In the genomic region with DNA sequence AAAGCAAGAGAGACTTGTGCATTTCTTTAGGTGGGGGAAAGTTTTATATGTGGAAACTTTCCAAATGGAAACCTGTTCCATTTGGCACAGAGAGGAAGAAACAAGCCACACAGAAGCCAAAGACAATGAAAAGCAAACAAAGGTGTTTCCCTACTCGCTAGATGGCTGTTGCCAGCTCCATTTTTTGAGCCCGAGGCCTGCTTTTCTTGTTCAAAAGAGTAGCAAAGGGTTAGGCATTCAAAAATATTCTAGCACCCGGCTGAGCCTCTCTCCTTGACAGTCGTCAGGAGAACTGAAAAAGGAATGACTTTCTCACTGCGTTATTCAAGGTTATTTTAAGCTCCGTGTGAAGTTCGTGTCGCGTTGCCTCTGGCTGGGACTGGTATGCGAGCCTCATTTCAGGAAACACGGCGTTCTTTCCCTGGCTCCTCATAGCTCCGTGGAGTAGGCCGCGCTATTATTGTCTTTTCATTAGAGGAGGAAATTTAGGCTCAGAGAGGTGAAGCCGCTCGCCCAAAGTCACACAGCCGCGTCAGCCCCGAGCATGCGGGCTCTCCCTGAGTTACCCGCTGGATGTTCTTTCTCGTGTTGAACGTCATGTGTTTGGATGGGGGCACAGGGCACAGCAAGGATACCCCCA, we compare ENCODE assay signal across 12 cellular contexts. TPM values are rescaled to one million over a fixed set of nuclear protein-coding genes. Genes with fewer than 3 reads are reported as not detected.
A peak's percentile ranks its signal among the peaks of the same experiment; 100 is the strongest.
DNase-seq lines count a peak whose midpoint lies in the region; ATAC-seq, FAIRE-seq and TF ChIP-seq lines count a peak whose summit lies in the region.
"Had no signal": no experiment of that assay in that cellular context is flagged by ENCODE, and none has a peak within 500 bp of the region (broad histone marks: within the 10 kb centered on the region; RNA-seq: fewer than 3 reads in every experiment).

No MANE protein-coding gene starts in this region.

- H3K36me3 ChIP-seq in body of pancreas (replicated peaks in 1 of 2; ENCODE audit: insufficient read depth in 1 of 2, low read depth in 2 of 2) (no peaks in the 10 kb centered on the region), left ventricle myocardium inferior (peaks cover 24% of the 10 kb centered on the region), pancreas (no peaks in the 10 kb centered on the region)

- TF ChIP-seq POLR2A in body of pancreas (IDR thresholded peaks at IDR 0.05), result peak in 2 of 3 donors; percentile 19 to 20

- intact Hi-C loops in body of pancreas (cut with DNase I) (no loop called here), left ventricle myocardium inferior (cut with micrococcal nuclease) (no loop called here), pancreas (cut with DNase I) (no loop called here)

- no peak overlapping the region for H3K4me3 ChIP-seq in body of pancreas
- H3K4me3 ChIP-seq in left ventricle myocardium inferior, result peak overlapping the region; percentile 36
- H3K4me3 ChIP-seq in pancreas, result no peak overlapping the region
- H3K4me3 ChIP-seq: smooth muscle cell had no signal

- no peak for FAIRE-seq in pancreas (lab: Jason Lieb, UNC)

- H3K27ac ChIP-seq in body of pancreas, result peak overlapping the region; percentile 66 to 78 (median 72)
- peak overlapping the region; percentile 93 for H3K27ac ChIP-seq in left ventricle myocardium inferior (replicated peaks)
- H3K27ac ChIP-seq in pancreas, result peak overlapping the region; percentile 33 to 79 (median 70)

- TF ChIP-seq CTCF in body of pancreas (IDR thresholded peaks at IDR 0.05) (no peak), left ventricle myocardium inferior (IDR thresholded peaks at IDR 0.05; ENCODE audit: borderline replicate concordance) (no peak), pancreas (IDR thresholded peaks at IDR 0.05) (no peak)

- DNase-seq in Ammon's horn (ENCODE audit: low spot score), result peak; percentile 38
- peak; percentile 38 to 53 (median 45) for DNase-seq in body of pancreas
- DNase-seq in left ventricle myocardium inferior, result peak; percentile 44
- DNase-seq in pancreas, result peak in 2 of 6 donors; percentile 31 to 35
- no peak for DNase-seq in NCI-H1417 treated with DMSO at 0.1 percent for 48 hours (lab: John Stamatoyannopoulos, UW)
- no peak for DNase-seq in NCI-H2107 treated with DMSO at 0.1 percent for 48 hours (lab: John Stamatoyannopoulos, UW; ENCODE audit: unreplicated experiment)
- DNase-seq in CD1c-positive myeloid dendritic cell (ENCODE audit: extremely low spot score), result no peak
- no peak for DNase-seq in HuH-7 (ENCODE audit: low spot score)
- DNase-seq: DND-41, NCI-H1436 treated with DMSO at 0.1 percent for 48 hours, T-helper 17 cell had no signal

- H3K4me1 ChIP-seq in body of pancreas (peaks cover 18% of the 10 kb centered on the region), left ventricle myocardium inferior (peaks cover 38% of the 10 kb centered on the region), pancreas (peaks cover 7 to 12% (median 8%) of the 10 kb centered on the region in 3 donors)

- H3K9me3 ChIP-seq in body of pancreas (no peaks in the 10 kb centered on the region), left ventricle myocardium inferior (replicated peaks) (no peaks in the 10 kb centered on the region), pancreas (no peaks in the 10 kb centered on the region)

- H3K27me3 ChIP-seq in body of pancreas (no peaks in the 10 kb centered on the region), left ventricle myocardium inferior (ENCODE audit: low read depth) (no peaks in the 10 kb centered on the region), pancreas (no peaks in the 10 kb centered on the region)

- WGBS in body of pancreas, 2 donors, result 47 to 50% methylated on average over 24 of the region's 24 CpGs
- 41 to 44% methylated on average over 24 of the region's 24 CpGs for WGBS in pancreas, 2 donors

- ATAC-seq in body of pancreas (peak; percentile 77), pancreas (peak; percentile 68 to 88 (median 82))
- ATAC-seq: T-helper 17 cell had no signal

RNA-seq across cellular contexts. Expression of a gene that starts 7.6 kb away (rescaled TPM):
- 10 to 100 TPM; 15.8 to 28.0 TPM for total RNA-seq in body of pancreas
- total RNA-seq in left ventricle myocardium inferior, result 31.5 TPM
- total RNA-seq in pancreas, result 10 to 100 TPM; 11.8 to 29.7 (median 15.2) TPM
- 10 to 100 TPM; 19.2 to 47.1 TPM for polyA plus RNA-seq in pancreas

RNA-seq across cellular contexts. Expression of a gene that starts 10.0 kb away (rescaled TPM):
- total RNA-seq in body of pancreas (1 to 10 TPM; 2.1 to 4.3 TPM), left ventricle myocardium inferior (1,040 TPM), pancreas (under 1 TPM in 5 of 6 donors, not detected in 1; 0.09 to 0.79 (median 0.25) TPM)
- under 1 TPM; 0.53 to 0.61 TPM for polyA plus RNA-seq in pancreas
- total RNA-seq: T-helper 17 cell had no signal

RNA-seq across cellular contexts. Expression of a gene that starts 45.9 kb away (rescaled TPM):
- total RNA-seq in body of pancreas, result 10 to 100 TPM in 1 of 2 donors, 1 to 10 TPM in 1; 6.7 to 15.2 TPM
- total RNA-seq in left ventricle myocardium inferior, result 5.7 TPM
- total RNA-seq in pancreas, result 1 to 10 TPM; 4.1 to 8.0 (median 6.0) TPM
- polyA plus RNA-seq in pancreas, result 10 to 100 TPM; 27.4 to 39.7 TPM

RNA-seq across cellular contexts. Expression of a gene that starts 46.3 kb away (rescaled TPM):
- total RNA-seq in body of pancreas (1 to 10 TPM in 1 of 2 donors, not detected in 1; 2.3 TPM), left ventricle myocardium inferior (1.6 TPM), pancreas (1 to 10 TPM; 1.4 to 2.1 (median 1.6) TPM)
- 1 to 10 TPM; 4.9 to 9.8 TPM for polyA plus RNA-seq in pancreas

RNA-seq across cellular contexts. Expression of a gene that starts 51.1 kb away (rescaled TPM):
- 10 to 100 TPM in 1 of 2 donors, 1 to 10 TPM in 1; 8.3 to 24.1 TPM for total RNA-seq in body of pancreas
- 23.4 TPM for total RNA-seq in left ventricle myocardium inferior
- 1 to 10 TPM; 4.7 to 6.5 (median 4.9) TPM for total RNA-seq in pancreas
- polyA plus RNA-seq in pancreas, result 10 to 100 TPM; 19.1 to 20.7 TPM

Comparison
In these comparisons a context has a peak if more than half of its experiments do, and no peak if none do; other contexts are left out.
1. DNase-seq: peak in Ammon's horn (single experiment), body of pancreas (4 of 4) and left ventricle myocardium inferior (single experiment); none in NCI-H1417 treated with DMSO at 0.1 percent for 48 hours (single experiment), NCI-H2107 treated with DMSO at 0.1 percent for 48 hours (single experiment), CD1c-positive myeloid dendritic cell (single experiment) and HuH-7 (single experiment).
2. RNA of a gene that starts 10.0 kb away (total RNA-seq): 1,040 TPM in left ventricle myocardium inferior (single experiment); 2.1 to 4.3 TPM in body of pancreas and 0.09 to 0.79 TPM in pancreas; every median in the first group is over 100 times any median in the second.
3. Peak in every context shown above with its lines, with median percentiles within 50 percentile points of each other: H3K27ac ChIP-seq.